In genomic region chr17:30693772-30694171, GRCh38 we compare ENCODE assay signal across 8 cellular contexts.
DNase-seq lines count a peak whose midpoint lies in the region; ATAC-seq and TF ChIP-seq lines count a peak whose summit lies in the region.
"Not testable (repeated sequence)": the region's sequence is repeated elsewhere in the genome, so short reads cannot be mapped to it uniquely, and the experiment has no call there.

No MANE protein-coding gene starts in this region.

- H3K36me3 ChIP-seq in left lung = not testable (repeated sequence)

- H3K4me1 ChIP-seq in left lung = peaks cover 0 to 20% of the 10 kb centered on the region in 2 donors

- DNase-seq in ACHN (peak; percentile 56), NCI-H524 (lab: John Stamatoyannopoulos, UW) (peak; percentile 26 to 57), left lung (peak in 1 of 2 donors; percentile 58)
- DNase-seq in activated CD4-positive, alpha-beta T cell treated with anti-CD3 and anti-CD28 coated beads for 4 hours = peak; percentile 34 to 40
- not testable (repeated sequence) for DNase-seq in epithelial cell of proximal tubule (ENCODE audit: low read depth)
- DNase-seq in stimulated activated CD4-positive, alpha-beta T cell treated with anti-CD3 and anti-CD28 coated beads, Interleukin-12 subunit alpha, Interleukin-12 subunit beta, amount 100 ng/mL, for 4 hours = peak; percentile 27

- not testable (repeated sequence) for H3K9me3 ChIP-seq in left lung

- intact Hi-C loops in left lung (cut with DNase I) = not testable (repeated sequence)

- H3K36me3 Mint-ChIP-seq in activated naive CD4-positive, alpha-beta T cell treated with anti-CD3 and anti-CD28 coated beads, Interleukin-2, amount 50 U/mL, for 24 hours = not testable (repeated sequence)

- in situ Hi-C loops in ACHN (cut with HindIII; ENCODE audit: low pct_ligation_motif_present, low pct_unique_long_range_greater_than_20kb, low sequenced_read_pairs) = not testable (repeated sequence)

- not testable (repeated sequence) for H3K27ac ChIP-seq in left lung

- H3K27me3 ChIP-seq in left lung = peaks cover 0 to 21% of the 10 kb centered on the region in 2 donors

- ATAC-seq in left lung = peak; percentile 8

- TF ChIP-seq CTCF in GM12875 (IDR thresholded peaks at IDR 0.05; ENCODE audit: borderline replicate concordance, insufficient read depth, low read depth, low read length) (peak; percentile 49; the same call in 1 of the 2 replicates), epithelial cell of proximal tubule (conservative IDR thresholded peaks at IDR 0.05; ENCODE audit: low read depth, low read length) (peak; percentile 40), left lung (IDR thresholded peaks at IDR 0.05) (peak in 1 of 2 donors; percentile 39)

- peaks cover 12% of the 10 kb centered on the region for H3K4me1 Mint-ChIP-seq in activated naive CD4-positive, alpha-beta T cell treated with anti-CD3 and anti-CD28 coated beads, Interleukin-2, amount 50 U/mL, for 24 hours

- peak overlapping the region; percentile 52 for H3K27ac Mint-ChIP-seq in activated naive CD4-positive, alpha-beta T cell treated with anti-CD3 and anti-CD28 coated beads, Interleukin-2, amount 50 U/mL, for 24 hours

- H3K4me3 Mint-ChIP-seq in activated naive CD4-positive, alpha-beta T cell treated with anti-CD3 and anti-CD28 coated beads, Interleukin-2, amount 50 U/mL, for 24 hours = peak overlapping the region; percentile 66

- not testable (repeated sequence) for H3K9me3 Mint-ChIP-seq in activated naive CD4-positive, alpha-beta T cell treated with anti-CD3 and anti-CD28 coated beads, Interleukin-2, amount 50 U/mL, for 24 hours

- not testable (repeated sequence) for H3K4me3 ChIP-seq in GM12875 (ENCODE audit: low read depth, low read length); epithelial cell of proximal tubule (ENCODE audit: low read depth, low read length); left lung

- not testable (repeated sequence) for H3K27me3 Mint-ChIP-seq in activated naive CD4-positive, alpha-beta T cell treated with anti-CD3 and anti-CD28 coated beads, Interleukin-2, amount 50 U/mL, for 24 hours
